ENCODE assay signal across 23 cellular contexts in genomic region chr2:190501702-190502407, GRCh38. TPM values are rescaled to one million over a fixed set of nuclear protein-coding genes. Genes with fewer than 3 reads are reported as not detected.
DNase-seq lines count a peak whose midpoint lies in the region; ATAC-seq and TF ChIP-seq lines count a peak whose summit lies in the region.
"Had no signal": no experiment of that assay in that cellular context is flagged by ENCODE, and none has a peak within 500 bp of the region (broad histone marks: within the 10 kb centered on the region; RNA-seq: fewer than 3 reads in every experiment).

No MANE protein-coding gene starts in this region.

- peaks cover 9 to 31% of the 10 kb centered on the region in 2 donors for H3K36me3 Mint-ChIP-seq in activated T-cell treated with anti-CD3 and anti-CD28 coated beads, Interleukin-2, amount 50 U/mL, for 72 hours (ENCODE audit: insufficient read depth in 2 of 2)
- H3K36me3 Mint-ChIP-seq: IgD-negative memory B cell had no signal

- H3K27ac Mint-ChIP-seq in activated T-cell treated with anti-CD3 and anti-CD28 coated beads, Interleukin-2, amount 50 U/mL, for 72 hours, result peak overlapping the region; percentile 91

- H3K9ac ChIP-seq in subcutaneous abdominal adipose tissue (ENCODE audit: low read length in 5 of 5), result no peak overlapping the region

- peaks cover 7 to 19% (median 12%) of the 10 kb centered on the region in 5 donors for H3K36me3 ChIP-seq in subcutaneous abdominal adipose tissue (ENCODE audit: control insufficient read depth in 5 of 5, insufficient read depth in 5 of 5, low read length in 5 of 5)
- H3K36me3 ChIP-seq: neutrophil, prostate gland had no signal

- H3K4me3 ChIP-seq in fibroblast of mammary gland (ENCODE audit: control insufficient read depth, low read depth, low read length), result no peak overlapping the region
- no peak overlapping the region for H3K4me3 ChIP-seq in subcutaneous abdominal adipose tissue (ENCODE audit: low read depth in 1 of 5, low read length in 5 of 5)
- H3K4me3 ChIP-seq: hepatocyte, lower lobe of right lung, prostate gland had no signal

- no peak for ATAC-seq in activated T-cell treated with anti-CD3 and anti-CD28 coated beads, Interleukin-2, amount 50 U/mL, for 72 hours (replicated peaks in 1 of 2)
- ATAC-seq in HG03175 (IDR thresholded peaks at IDR 0.05; ENCODE audit: unreplicated experiment) (peak; percentile 55), HG03095 (IDR thresholded peaks at IDR 0.05; ENCODE audit: unreplicated experiment) (no peak)
- ATAC-seq: activated naive CD4-positive, alpha-beta T cell treated with anti-CD3 and anti-CD28 coated beads, Interleukin-2, amount 50 U/mL, for 72 hours; lower lobe of right lung; SK-N-SH treated with all-trans-retinoic acid at 6 μM for 48 hours had no signal

- no peak overlapping the region for H3K4me3 Mint-ChIP-seq in activated T-cell treated with anti-CD3 and anti-CD28 coated beads, Interleukin-2, amount 50 U/mL, for 72 hours
- H3K4me3 Mint-ChIP-seq: activated CD4-positive, alpha-beta memory T cell treated with anti-CD3 and anti-CD28 coated beads, Interleukin-2, amount 10 ng/mL, durations not matched to agents 7 days and 5 days; IgD-negative memory B cell had no signal

- peaks cover 0 to 41% (median 4%) of the 10 kb centered on the region in 5 donors for H3K4me1 ChIP-seq in subcutaneous abdominal adipose tissue (ENCODE audit: control insufficient read depth in 5 of 5, insufficient read depth in 5 of 5, low read length in 5 of 5)
- H3K4me1 ChIP-seq: lower lobe of right lung, prostate gland had no signal

- no peaks in the 10 kb centered on the region for H3K27me3 ChIP-seq in subcutaneous abdominal adipose tissue (ENCODE audit: control insufficient read depth in 5 of 5, insufficient read depth in 4 of 5, low read length in 5 of 5)
- H3K27me3 ChIP-seq: hepatocyte, neutrophil, transverse colon had no signal

- H3K4me1 Mint-ChIP-seq in activated T-cell treated with anti-CD3 and anti-CD28 coated beads, Interleukin-2, amount 50 U/mL, for 72 hours (ENCODE audit: low read depth), result peaks cover 7% of the 10 kb centered on the region
- H3K4me1 Mint-ChIP-seq: activated CD4-positive, alpha-beta memory T cell treated with anti-CD3 and anti-CD28 coated beads, Interleukin-2, amount 10 ng/mL, durations not matched to agents 7 days and 5 days had no signal

- no peaks in the 10 kb centered on the region for H3K27me3 Mint-ChIP-seq in activated T-cell treated with anti-CD3 and anti-CD28 coated beads, Interleukin-2, amount 50 U/mL, for 72 hours (ENCODE audit: low read depth)
- H3K27me3 Mint-ChIP-seq: activated CD4-positive, alpha-beta memory T cell treated with anti-CD3 and anti-CD28 coated beads, Interleukin-2, amount 10 ng/mL, durations not matched to agents 7 days and 5 days; IgD-negative memory B cell had no signal

- H3K9me3 Mint-ChIP-seq in activated T-cell treated with anti-CD3 and anti-CD28 coated beads, Interleukin-2, amount 50 U/mL, for 72 hours, result no peaks in the 10 kb centered on the region
- H3K9me3 Mint-ChIP-seq: activated CD4-positive, alpha-beta memory T cell treated with anti-CD3 and anti-CD28 coated beads, Interleukin-2, amount 10 ng/mL, durations not matched to agents 7 days and 5 days; activated naive CD4-positive, alpha-beta T cell treated with anti-CD3 and anti-CD28 coated beads, Interleukin-2, amount 50 U/mL, for 72 hours; IgD-negative memory B cell had no signal

- H3K27ac ChIP-seq in subcutaneous abdominal adipose tissue (ENCODE audit: low read depth, low read length), result peak overlapping the region; percentile 43
- H3K27ac ChIP-seq: hepatocyte, neutrophil, prostate gland had no signal

- no peak for DNase-seq in activated T-cell treated with anti-CD3 and anti-CD28 coated beads, Interleukin-2, amount 50 U/mL, for 72 hours
- DNase-seq in activated T-cell treated with anti-CD3 and anti-CD28 coated beads for 4 hours (no peak), fibroblast of mammary gland (ENCODE audit: low read depth) (peak; percentile 2), NCI-H526 treated with DMSO at 0.1 percent for 48 hours (lab: John Stamatoyannopoulos, UW) (no peak), NCI-H345 (lab: John Stamatoyannopoulos, UW) (no peak)
- DNase-seq: activated CD4-positive, alpha-beta memory T cell treated with anti-CD3 and anti-CD28 coated beads, Interleukin-2, amount 10 ng/mL, durations not matched to agents 7 days and 5 days; activated T-cell treated with anti-CD3 and anti-CD28 coated beads, Interleukin-2, amount 50 U/mL, for 48 hours; Calu3; cerebellar nuclear complex; erythroblast; lower lobe of right lung; NCI-H1417 treated with DMSO at 0.1 percent for 48 hours; NCI-H526; transverse colon had no signal

- no peak for TF ChIP-seq CTCF in fibroblast of mammary gland (conservative IDR thresholded peaks at IDR 0.05; ENCODE audit: control insufficient read depth, insufficient read depth, low read depth, low read length)

- H3K9me3 ChIP-seq in subcutaneous abdominal adipose tissue (ENCODE audit: control insufficient read depth in 5 of 5, low read length in 5 of 5), result no peaks in the 10 kb centered on the region
- H3K9me3 ChIP-seq: lower lobe of right lung, neutrophil, prostate gland, transverse colon had no signal

RNA-seq across cellular contexts. Expression of gene NEMP2, which starts 32.7 kb away (rescaled TPM):
- total RNA-seq in activated T-cell treated with anti-CD3 and anti-CD28 coated beads, Interleukin-2, amount 50 U/mL, for 72 hours, result 10 to 100 TPM; 22.3 to 22.9 TPM
